Comparison of ENCODE assay signal across 1 cellular context in genomic region chr3:197023998-197024651, GRCh38.
TF ChIP-seq lines count a peak whose summit lies in the region.

No MANE protein-coding gene starts in this region.

TF ChIP-seq in H1, 55 proteins besides CTCF, POLR2A, EP300 and RAD21:
- TF ChIP-seq USF2 (IDR thresholded peaks at IDR 0.05; ENCODE audit: low read length) (peak; percentile 26; the same call in 1 of the 2 replicates), TBP (IDR thresholded peaks at IDR 0.05; ENCODE audit: low read depth, low read length) (no peak)
- TF ChIP-seq, protein P1, sequence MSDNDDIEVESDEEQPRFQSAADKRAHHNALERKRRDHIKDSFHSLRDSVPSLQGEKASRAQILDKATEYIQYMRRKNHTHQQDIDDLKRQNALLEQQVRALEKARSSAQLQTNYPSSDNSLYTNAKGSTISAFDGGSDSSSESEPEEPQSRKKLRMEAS (IDR thresholded peaks at IDR 0.05), result peak; percentile 57
TF ChIP-seq in H1: peak in this region for 2.
